In genomic region chr5:41151562-41151961, GRCh38 we compare ENCODE assay signal across 22 cellular contexts.
"Had no signal": no experiment of that assay in that cellular context is flagged by ENCODE, and none has a peak within 500 bp of the region (broad histone marks: within the 10 kb centered on the region; RNA-seq: fewer than 3 reads in every experiment).

No MANE protein-coding gene starts in this region.

- H3K79me2 ChIP-seq: parathyroid adenoma had no signal

- H3K4me3 ChIP-seq: coronary artery, gastrocnemius medialis, left ventricle myocardium inferior, mucosa of descending colon, prostate gland, sigmoid colon, skin epidermis, thoracic aorta, transverse colon had no signal

- H2AFZ ChIP-seq: parathyroid adenoma had no signal

- H3K36me3 ChIP-seq: gastrocnemius medialis, prostate gland, sigmoid colon, thoracic aorta, transverse colon had no signal

- DNase-seq: caudate nucleus; effector CD4-positive, alpha-beta T cell; endodermal cell; erythroblast; gastrocnemius medialis; glutamatergic neuron; immature natural killer cell; left ventricle myocardium inferior; mucosa of descending colon; naive thymus-derived CD8-positive, alpha-beta T cell; sigmoid colon; stimulated activated CD4-positive, alpha-beta T cell treated with anti-CD3 and anti-CD28 coated beads, Interleukin-2, amount 100 ng/mL, for 24 hours; stimulated activated CD4-positive, alpha-beta T cell treated with anti-CD3 and anti-CD28 coated beads, Interleukin-4, amount 100 ng/mL, for 4 hours; stimulated activated naive B cell treated with anti-CD40 and anti-IgM and Interleukin-4, amounts not matched to agents 10 μg/mL and 1 μg/mL and 100 μg/mL, for 72 hours; stimulated activated naive CD8-positive, alpha-beta T cell treated with anti-CD3 and anti-CD28 coated beads, Interleukin-15, amount 100 ng/mL, for 72 hours; substantia nigra; transverse colon had no signal

- H3K9ac ChIP-seq: parathyroid adenoma had no signal

- H3K27ac ChIP-seq: coronary artery, gastrocnemius medialis, left ventricle myocardium inferior, parathyroid adenoma, prostate gland, sigmoid colon, skin epidermis, thoracic aorta, transverse colon had no signal

- H3K4me1 ChIP-seq: gastrocnemius medialis, left ventricle myocardium inferior, parathyroid adenoma, prostate gland, sigmoid colon had no signal

- H3K9me3 ChIP-seq: gastrocnemius medialis, left ventricle myocardium inferior, mucosa of descending colon, prostate gland, sigmoid colon, thoracic aorta, transverse colon had no signal

- H3K27me3 ChIP-seq: gastrocnemius medialis, sigmoid colon, transverse colon had no signal

- ATAC-seq: gastrocnemius medialis; mucosa of descending colon; naive thymus-derived CD8-positive, alpha-beta T cell; stimulated activated naive B cell treated with anti-CD40 and anti-IgM and Interleukin-4, amounts not matched to agents 10 μg/mL and 1 μg/mL and 100 μg/mL, for 72 hours; stimulated activated naive CD8-positive, alpha-beta T cell treated with anti-CD3 and anti-CD28 coated beads, Interleukin-15, amount 100 ng/mL, for 72 hours had no signal
